ENCODE assay signal across 8 cellular contexts in the genomic region with DNA sequence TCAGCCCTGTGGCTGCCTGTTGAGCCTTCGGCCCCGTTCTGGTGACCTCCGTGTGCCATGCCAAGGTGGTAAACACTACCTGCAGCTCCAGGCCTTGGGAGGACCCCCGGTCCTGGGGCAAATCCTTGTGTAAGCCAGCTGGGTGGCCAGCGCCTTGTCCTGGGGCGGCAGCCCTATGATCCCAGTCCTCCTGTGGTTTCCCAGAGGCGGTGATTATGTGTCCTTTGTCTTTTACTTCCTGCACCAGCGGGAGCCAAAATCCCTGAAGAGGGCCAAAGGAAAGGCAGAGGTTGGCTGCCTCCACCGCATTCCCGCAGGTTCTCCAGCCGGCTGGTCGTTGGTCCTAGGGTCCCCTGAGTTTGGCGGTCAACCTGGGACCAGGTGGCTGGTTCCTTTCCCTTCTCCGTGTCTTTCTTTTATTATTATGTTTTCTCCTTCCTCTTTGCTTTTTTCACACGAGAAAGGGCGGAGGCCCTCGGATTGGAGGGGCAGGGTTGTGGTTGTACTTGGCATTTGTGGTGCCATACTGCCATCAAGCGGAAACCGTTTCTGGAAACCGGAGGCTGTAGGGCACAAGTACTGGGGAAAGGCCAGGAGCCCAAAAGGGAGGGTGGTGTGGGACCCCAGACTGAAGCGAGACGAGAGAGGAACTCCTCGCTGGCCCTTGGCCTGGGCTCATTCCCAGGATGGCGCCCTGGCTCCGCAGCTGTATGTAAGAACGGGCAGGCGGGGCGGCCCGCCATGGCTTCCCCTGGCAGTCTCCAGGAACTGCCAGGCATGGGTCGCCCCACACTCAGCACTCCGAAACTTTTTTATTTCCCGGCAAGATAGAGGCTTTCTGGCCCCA. TPM values are rescaled to one million over a fixed set of nuclear protein-coding genes. Genes with fewer than 3 reads are reported as not detected.
DNase-seq lines count a peak whose midpoint lies in the region; ATAC-seq, FAIRE-seq and TF ChIP-seq lines count a peak whose summit lies in the region.
"Not testable (repeated sequence)": the region's sequence is repeated elsewhere in the genome, so short reads cannot be mapped to it uniquely, and the experiment has no call there.

No MANE protein-coding gene starts in this region.

- H3K36me3 ChIP-seq in kidney (ENCODE audit: control insufficient read depth in 1 of 2, insufficient read depth in 2 of 2, low read length in 2 of 2); upper lobe of right lung: not testable (repeated sequence)

- H3K9me3 ChIP-seq in kidney (ENCODE audit: control insufficient read depth in 1 of 2, low read length in 2 of 2); upper lobe of right lung: not testable (repeated sequence)

- not testable (repeated sequence) for H3K27me3 ChIP-seq in upper lobe of right lung

- not testable (repeated sequence) for DNase-seq in kidney, upper lobe of right lung

- not testable (repeated sequence) for H3K9ac ChIP-seq in kidney (ENCODE audit: low read length in 2 of 2)

- not testable (repeated sequence) for H3K4me1 ChIP-seq in kidney (ENCODE audit: control insufficient read depth in 1 of 2, insufficient read depth in 1 of 2, low read depth in 1 of 2, low read length in 2 of 2); upper lobe of right lung

- TF ChIP-seq CTCF in kidney (IDR thresholded peaks at IDR 0.05; ENCODE audit: borderline replicate concordance, extremely low read depth, insufficient read depth); upper lobe of right lung (IDR thresholded peaks at IDR 0.05): not testable (repeated sequence)

- not testable (repeated sequence) for H3K4me3 ChIP-seq in kidney (ENCODE audit: low read length in 2 of 2); upper lobe of right lung

- intact Hi-C loops in kidney (cut with DNase I); upper lobe of right lung (cut with DNase I): not testable (repeated sequence)

- peak; percentile 91 for FAIRE-seq in endometrium (lab: Jason Lieb, UNC)
- FAIRE-seq in kidney (lab: Jason Lieb, UNC), result peak; percentile 99

- ATAC-seq in GM18502 (IDR thresholded peaks at IDR 0.05; ENCODE audit: poor library complexity, unreplicated experiment) (peak; percentile 49), GM18909 (IDR thresholded peaks at IDR 0.05; ENCODE audit: poor library complexity, unreplicated experiment) (peak; percentile 38), GM21526 (IDR thresholded peaks at IDR 0.05; ENCODE audit: low FRiP score, unreplicated experiment) (peak; percentile 36), HG02852 (IDR thresholded peaks at IDR 0.05; ENCODE audit: unreplicated experiment) (peak; percentile 40), HG03342 (IDR thresholded peaks at IDR 0.05; ENCODE audit: unreplicated experiment) (peak; percentile 47), upper lobe of right lung (peak; percentile 13)

- not testable (repeated sequence) for H3K27ac ChIP-seq in kidney (ENCODE audit: low read depth in 2 of 2, low read length in 2 of 2); upper lobe of right lung

RNA-seq across cellular contexts. Expression of gene NBDY, which starts 43.9 kb away (rescaled TPM):
- total RNA-seq in kidney (50.8 TPM), upper lobe of right lung (30.7 TPM)
- polyA plus RNA-seq in kidney (ENCODE audit: insufficient read depth, low read depth, low replicate concordance), result 88.7 TPM
